Comparison of ENCODE assay signal across 15 cellular contexts in genomic region chr10:11861811-11862210, GRCh38. TPM values are rescaled to one million over a fixed set of nuclear protein-coding genes. Genes with fewer than 3 reads are reported as not detected.
DNase-seq lines count a peak whose midpoint lies in the region; ATAC-seq and TF ChIP-seq lines count a peak whose summit lies in the region.
"Had no signal": no experiment of that assay in that cellular context is flagged by ENCODE, and none has a peak within 500 bp of the region (broad histone marks: within the 10 kb centered on the region; RNA-seq: fewer than 3 reads in every experiment).

No MANE protein-coding gene starts in this region.

- no peaks in the 10 kb centered on the region for H3K9me3 Mint-ChIP-seq in effector memory CD8-positive, alpha-beta T cell

- no peak overlapping the region for H3K4me3 ChIP-seq in A673 (ENCODE audit: low read depth, low read length, poor library complexity, severe bottlenecking)
- H3K4me3 ChIP-seq: GM23248, HAP-1 had no signal

- intact Hi-C loops in A673 (cut with micrococcal nuclease; ENCODE audit: unreplicated experiment) (no loop called here), posterior vena cava (cut with DNase I) (no loop called here)

- peak overlapping the region; percentile 95 for H3K27ac Mint-ChIP-seq in effector memory CD8-positive, alpha-beta T cell

- TF ChIP-seq CTCF in A673 (conservative IDR thresholded peaks at IDR 0.05; ENCODE audit: low read depth, low read length) = no peak
- TF ChIP-seq CTCF in RWPE1 (conservative IDR thresholded peaks at IDR 0.05; ENCODE audit: low read depth) = no peak

- no peaks in the 10 kb centered on the region for H3K27me3 ChIP-seq in A673 (replicated peaks; ENCODE audit: insufficient read depth, low read depth, low read length, poor library complexity)
- H3K27me3 ChIP-seq: BE2C had no signal

- H3K36me3 Mint-ChIP-seq in effector memory CD8-positive, alpha-beta T cell (ENCODE audit: insufficient read depth) = peaks cover 12% of the 10 kb centered on the region
- H3K36me3 Mint-ChIP-seq: CD4-positive, CD25-positive, alpha-beta regulatory T cell had no signal

- H3K4me1 Mint-ChIP-seq in effector memory CD8-positive, alpha-beta T cell (ENCODE audit: low read depth in 2 of 2) = peaks cover 25 to 27% of the 10 kb centered on the region in 2 donors

- no peaks in the 10 kb centered on the region for H3K9me3 ChIP-seq in A673 (ENCODE audit: low read depth, low read length, poor library complexity, severe bottlenecking)
- H3K9me3 ChIP-seq: BE2C, HAP-1 had no signal

- peaks cover 86% of the 10 kb centered on the region for H3K36me3 ChIP-seq in A673 (ENCODE audit: insufficient read depth, low read length, poor library complexity, severe bottlenecking)
- H3K36me3 ChIP-seq: BE2C had no signal

- no peak for DNase-seq in A673 (ENCODE audit: low spot score)
- DNase-seq in RWPE1 (ENCODE audit: low spot score) = no peak
- no peak for DNase-seq in effector memory CD8-positive, alpha-beta T cell
- DNase-seq in posterior vena cava (ENCODE audit: low spot score) = peak; percentile 40
- no peak for DNase-seq in NCI-H1417 (lab: John Stamatoyannopoulos, UW)
- DNase-seq in activated CD8-positive, alpha-beta memory T cell treated with anti-CD3 and anti-CD28 coated beads, Interleukin-2, amount 50 U/mL, for 48 hours = no peak
- no peak for DNase-seq in DMS153 treated with DMSO at 0.1 percent for 48 hours (lab: John Stamatoyannopoulos, UW; ENCODE audit: unreplicated experiment)
- DNase-seq: ACHN; BE2C; C1 segment of cervical spinal cord; Calu3; CD4-positive, CD25-positive, alpha-beta regulatory T cell; GM23248 had no signal

- peak overlapping the region in 1 of 2 donors; percentile 35 for H3K4me3 Mint-ChIP-seq in effector memory CD8-positive, alpha-beta T cell

- CTCF ChIA-PET in A673 (lab: Charles Lee) (no interaction called here), RWPE1 (lab: Yijun Ruan, JAX) (interaction anchor here (0.6 kb wide), 1 partner anchor 42 kb away, joined by 4 read pairs; no protein-coding TSS in a partner anchor)

- H3K4me1 ChIP-seq in A673 (ENCODE audit: insufficient read depth, low read length, poor library complexity, severe bottlenecking) = no peaks in the 10 kb centered on the region
- H3K4me1 ChIP-seq: BE2C, HAP-1 had no signal

- BruUV-seq in A673 (replicated peaks; lab: Mats Ljungman, UMichigan) = no TSS peak

- H3K27ac ChIP-seq in A673 (ENCODE audit: low read depth, low read length, poor library complexity, severe bottlenecking) = peak overlapping the region; percentile 40
- peak overlapping the region; percentile 21 for H3K27ac ChIP-seq in RWPE1
- H3K27ac ChIP-seq: GM23248 had no signal

- no peak for ATAC-seq in effector memory CD8-positive, alpha-beta T cell (replicated peaks)
- ATAC-seq in GM21515 (IDR thresholded peaks at IDR 0.05; ENCODE audit: unreplicated experiment) = no peak

- POLR2A ChIA-PET in A673 (lab: Charles Lee; ENCODE audit: low non-redundant PET) (no interaction called here), RWPE1 (lab: Yijun Ruan, JAX; ENCODE audit: low non-redundant PET) (no interaction called here)

- no peaks in the 10 kb centered on the region for H3K27me3 Mint-ChIP-seq in effector memory CD8-positive, alpha-beta T cell

RNA-seq across cellular contexts. Expression of gene PROSER2, which starts 38.7 kb away (rescaled TPM):
- total RNA-seq in A673 (2021) (37.1 and 40.4 TPM in 2 replicates), posterior vena cava (1 to 10 TPM; 1.6 to 2.0 TPM)

Comparison
In these comparisons a context has a peak if more than half of its experiments do, and no peak if none do; other contexts are left out.
1. RNA of gene PROSER2, which starts 38.7 kb away (total RNA-seq): 37.1 to 40.4 TPM in A673; 1.6 to 2.0 TPM in posterior vena cava; every median in the first group is over 10 times any median in the second.